Comparison of ENCODE assay signal across 1 cellular context in genomic region chr6:14108571-14109410, GRCh38.
TF ChIP-seq lines count a peak whose summit lies in the region.

No MANE protein-coding gene starts in this region.

TF ChIP-seq in K562, 482 proteins besides CTCF, POLR2A, EP300 and RAD21 (continued from another document and continues in another):
- no peak for TF ChIP-seq SFPQ (IDR thresholded peaks at IDR 0.05; ENCODE audit: low read depth, low read length)
- peak; percentile 87 for TF ChIP-seq CBFA2T3 (IDR thresholded peaks at IDR 0.05)
- TF ChIP-seq PYGO2 (tag; IDR thresholded peaks at IDR 0.05), result no peak
- TF ChIP-seq TBP (optimal IDR thresholded peaks at IDR 0.05; ENCODE audit: low read depth, low read length), result peak; percentile 57
- no peak for TF ChIP-seq ZNF655 (CRISPR knock-in tag; IDR thresholded peaks at IDR 0.05)
- TF ChIP-seq HNRNPUL1 (IDR thresholded peaks at IDR 0.05; ENCODE audit: low read length), result no peak
- peak; percentile 47; the same call in 1 of the 2 replicates for TF ChIP-seq GABPA (tag; conservative IDR thresholded peaks at IDR 0.05; ENCODE audit: low read depth)
- TF ChIP-seq OTX1 (CRISPR knock-in tag; IDR thresholded peaks at IDR 0.05), result 0 out of 2 replicates have a peak, but pooled peaks have one; percentile 68
- TF ChIP-seq FUS (optimal IDR thresholded peaks at IDR 0.05; ENCODE audit: low read depth, low read length), result no peak
- TF ChIP-seq MGA (IDR thresholded peaks at IDR 0.05), result peak; percentile 70
- no peak for TF ChIP-seq FOXO4 (CRISPR knock-in tag; IDR thresholded peaks at IDR 0.05)
- TF ChIP-seq, protein P1, sequence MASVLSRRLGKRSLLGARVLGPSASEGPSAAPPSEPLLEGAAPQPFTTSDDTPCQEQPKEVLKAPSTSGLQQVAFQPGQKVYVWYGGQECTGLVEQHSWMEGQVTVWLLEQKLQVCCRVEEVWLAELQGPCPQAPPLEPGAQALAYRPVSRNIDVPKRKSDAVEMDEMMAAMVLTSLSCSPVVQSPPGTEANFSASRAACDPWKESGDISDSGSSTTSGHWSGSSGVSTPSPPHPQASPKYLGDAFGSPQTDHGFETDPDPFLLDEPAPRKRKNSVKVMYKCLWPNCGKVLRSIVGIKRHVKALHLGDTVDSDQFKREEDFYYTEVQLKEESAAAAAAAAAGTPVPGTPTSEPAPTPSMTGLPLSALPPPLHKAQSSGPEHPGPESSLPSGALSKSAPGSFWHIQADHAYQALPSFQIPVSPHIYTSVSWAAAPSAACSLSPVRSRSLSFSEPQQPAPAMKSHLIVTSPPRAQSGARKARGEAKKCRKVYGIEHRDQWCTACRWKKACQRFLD (CRISPR knock-in tag; IDR thresholded peaks at IDR 0.05), result peak; percentile 80; the same call in 1 of the 2 replicates
- TF ChIP-seq, protein P2, sequence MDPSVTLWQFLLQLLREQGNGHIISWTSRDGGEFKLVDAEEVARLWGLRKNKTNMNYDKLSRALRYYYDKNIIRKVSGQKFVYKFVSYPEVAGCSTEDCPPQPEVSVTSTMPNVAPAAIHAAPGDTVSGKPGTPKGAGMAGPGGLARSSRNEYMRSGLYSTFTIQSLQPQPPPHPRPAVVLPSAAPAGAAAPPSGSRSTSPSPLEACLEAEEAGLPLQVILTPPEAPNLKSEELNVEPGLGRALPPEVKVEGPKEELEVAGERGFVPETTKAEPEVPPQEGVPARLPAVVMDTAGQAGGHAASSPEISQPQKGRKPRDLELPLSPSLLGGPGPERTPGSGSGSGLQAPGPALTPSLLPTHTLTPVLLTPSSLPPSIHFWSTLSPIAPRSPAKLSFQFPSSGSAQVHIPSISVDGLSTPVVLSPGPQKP (CRISPR knock-in tag; IDR thresholded peaks at IDR 0.05), result no peak
- TF ChIP-seq MAFK (IDR thresholded peaks at IDR 0.05; ENCODE audit: low read length), result no peak
- no peak for TF ChIP-seq E4F1 (CRISPR knock-in tag; IDR thresholded peaks at IDR 0.05; ENCODE audit: borderline replicate concordance)
- no peak; the same call in 1 of the 2 replicates for TF ChIP-seq ZC3H4 (CRISPR knock-in tag; IDR thresholded peaks at IDR 0.05; ENCODE audit: borderline replicate concordance)
- TF ChIP-seq BRF2 (IDR thresholded peaks at IDR 0.05; ENCODE audit: borderline replicate concordance, insufficient read depth, insufficient read length), result no peak
- peak; percentile 68 for TF ChIP-seq GATA2 (CRISPR knock-in tag; IDR thresholded peaks at IDR 0.05)
- no peak for TF ChIP-seq MEF2A (IDR thresholded peaks at IDR 0.05; ENCODE audit: control insufficient read depth, low read depth, low read length)
- TF ChIP-seq MLLT1 (IDR thresholded peaks at IDR 0.05), result peak in 1 of 2 experiments; percentile 49; a peak in 1 of 4 replicates
- 0 out of 4 replicates have a peak, but pooled peaks of 1 of the 2 experiments have one; percentile 7 for TF ChIP-seq SRF (CRISPR knock-in tag; IDR thresholded peaks at IDR 0.05)
- no peak for TF ChIP-seq DIDO1 (tag; IDR thresholded peaks at IDR 0.05; ENCODE audit: low read depth)
- no peak for TF ChIP-seq POLR2B (IDR thresholded peaks at IDR 0.05; ENCODE audit: low read depth, partially characterized antibody)
- TF ChIP-seq CBFB (CRISPR knock-in tag; IDR thresholded peaks at IDR 0.05), result peak; percentile 33; the same call in 1 of the 2 replicates
- TF ChIP-seq EWSR1 (IDR thresholded peaks at IDR 0.05; ENCODE audit: borderline replicate concordance, low read depth, partially characterized antibody), result no peak
- peak; percentile 55 for TF ChIP-seq HMGN3 (IDR thresholded peaks at IDR 0.05; ENCODE audit: borderline replicate concordance, extremely low read depth, insufficient read length, low read depth, low read length)
- peak; percentile 80 for TF ChIP-seq TEAD4 (IDR thresholded peaks at IDR 0.05; ENCODE audit: low read length)
- TF ChIP-seq TEAD4 (CRISPR knock-in tag; IDR thresholded peaks at IDR 0.05; ENCODE audit: borderline replicate concordance), result no peak
- TF ChIP-seq TAF1 (IDR thresholded peaks at IDR 0.05; ENCODE audit: control insufficient read depth, extremely low read depth, insufficient read depth, low read length, severe bottlenecking), result peak; percentile 65
- peak; percentile 49; the same call in 1 of the 2 replicates for TF ChIP-seq BHLHE40 (IDR thresholded peaks at IDR 0.05; ENCODE audit: low read length)
